ENCODE assay signal across 18 cellular contexts in the genomic region with DNA sequence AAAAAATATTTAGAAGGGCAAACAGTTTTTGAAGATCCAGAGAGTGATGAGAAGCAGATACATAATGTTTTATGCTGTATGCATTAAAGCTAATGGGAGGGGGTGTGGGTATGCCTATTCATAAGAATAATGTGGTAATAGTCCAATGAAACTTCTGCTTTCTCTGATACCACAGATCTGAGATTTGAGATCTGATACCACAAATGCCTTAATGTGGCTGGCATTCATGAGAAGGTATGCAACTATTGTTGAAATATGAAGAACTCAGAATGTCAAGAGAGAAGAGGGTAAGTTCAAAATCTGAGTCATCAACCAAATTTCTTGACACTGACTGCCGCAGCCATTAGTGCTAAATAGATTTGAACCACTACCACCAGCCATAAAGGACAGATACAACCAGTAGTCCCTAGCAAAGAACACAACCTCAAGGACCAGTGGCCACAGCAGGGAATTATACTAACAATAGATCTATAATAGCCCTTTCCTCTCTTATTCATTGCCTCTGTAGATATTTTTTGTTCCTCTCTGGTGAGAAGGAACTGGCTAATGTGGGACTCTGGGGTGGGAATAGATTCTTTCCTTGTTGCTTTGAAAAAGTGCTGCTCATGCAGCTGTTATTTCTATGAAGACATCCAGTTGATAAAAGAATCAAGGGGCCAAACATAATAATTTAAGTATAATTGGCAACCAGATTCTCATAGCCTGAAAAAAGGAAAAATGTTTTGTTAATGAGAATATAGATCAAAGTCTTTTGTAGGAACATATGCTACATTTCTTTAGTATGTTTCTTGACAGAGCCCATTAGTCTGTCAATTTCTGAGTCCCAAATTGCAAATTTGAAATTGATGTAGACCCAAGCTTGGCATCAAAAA.
DNase-seq lines count a peak whose midpoint lies in the region; ATAC-seq, FAIRE-seq and TF ChIP-seq lines count a peak whose summit lies in the region.
"Had no signal": no experiment of that assay in that cellular context is flagged by ENCODE, and none has a peak within 500 bp of the region (broad histone marks: within the 10 kb centered on the region; RNA-seq: fewer than 3 reads in every experiment).

No MANE protein-coding gene starts in this region.

- H3K27me3 Mint-ChIP-seq in activated CD4-positive, alpha-beta T cell treated with anti-CD3 and anti-CD28 coated beads, Interleukin-2, amount 10 ng/mL, durations not matched to agents 24 days and 14 days, result no peaks in the 10 kb centered on the region

- no peaks in the 10 kb centered on the region for H3K36me3 ChIP-seq in HUES48 (ENCODE audit: control insufficient read depth, insufficient read depth, low read length)
- H3K36me3 ChIP-seq: sigmoid colon had no signal

- intact Hi-C loops in activated CD4-positive, alpha-beta T cell treated with anti-CD3 and anti-CD28 coated beads, Interleukin-2, amount 10 ng/mL, durations not matched to agents 24 days and 14 days (cut with micrococcal nuclease), result no loop called here

- no peaks in the 10 kb centered on the region for H3K9me3 ChIP-seq in HUES48 (ENCODE audit: control insufficient read depth, insufficient read depth, low read length)
- H3K9me3 ChIP-seq: body of pancreas, sigmoid colon had no signal

- ATAC-seq in SK-N-SH treated with all-trans-retinoic acid at 6 μM for 48 hours, result peak; percentile 36; the same call in 2 of the 3 replicates
- ATAC-seq: activated T-cell treated with anti-CD3 and anti-CD28 coated beads, Interleukin-2, amount 50 U/mL, for 72 hours; body of pancreas had no signal

- H3K27me3 ChIP-seq in HUES48 (ENCODE audit: control insufficient read depth, insufficient read depth, low read length), result no peaks in the 10 kb centered on the region
- H3K27me3 ChIP-seq: body of pancreas, sigmoid colon had no signal

- DNase-seq in GM12891 (ENCODE audit: insufficient read length, low spot score) (no peak), myocyte (ENCODE audit: low read depth) (peak; percentile 31), occipital lobe (lab: John Stamatoyannopoulos, UW) (no peak), superior temporal gyrus (ENCODE audit: extremely low spot score) (no peak)
- DNase-seq in activated T-cell treated with anti-CD3 and anti-CD28 coated beads, Interleukin-2, amount 50 U/mL, for 48 hours, result no peak
- no peak for DNase-seq in activated CD4-positive, alpha-beta T cell treated with anti-CD3 and anti-CD28 coated beads, Interleukin-2, amount 10 ng/mL, durations not matched to agents 24 days and 14 days
- DNase-seq: activated CD4-positive, alpha-beta T cell treated with anti-CD3 and anti-CD28 coated beads for 4 hours; activated T-cell treated with anti-CD3 and anti-CD28 coated beads, Interleukin-2, amount 50 U/mL, for 72 hours; body of pancreas; kidney; NCI-H2029; NCI-H82; sigmoid colon had no signal

- no peak for TF ChIP-seq POLR2A in GM12891 (IDR thresholded peaks at IDR 0.05; ENCODE audit: low read depth, low read length)

- no peaks in the 10 kb centered on the region for H3K9me3 Mint-ChIP-seq in activated CD4-positive, alpha-beta T cell treated with anti-CD3 and anti-CD28 coated beads, Interleukin-2, amount 10 ng/mL, durations not matched to agents 24 days and 14 days

- H3K4me1 ChIP-seq in HUES48 (ENCODE audit: control insufficient read depth, insufficient read depth, low read length), result peaks cover 65% of the 10 kb centered on the region
- H3K4me1 ChIP-seq: body of pancreas, sigmoid colon had no signal

- no peaks in the 10 kb centered on the region for H3K4me1 Mint-ChIP-seq in activated CD4-positive, alpha-beta T cell treated with anti-CD3 and anti-CD28 coated beads, Interleukin-2, amount 10 ng/mL, durations not matched to agents 24 days and 14 days

- no peak overlapping the region for H3K4me3 Mint-ChIP-seq in activated CD4-positive, alpha-beta T cell treated with anti-CD3 and anti-CD28 coated beads, Interleukin-2, amount 10 ng/mL, durations not matched to agents 24 days and 14 days
- H3K4me3 Mint-ChIP-seq: activated T-cell treated with anti-CD3 and anti-CD28 coated beads, Interleukin-2, amount 50 U/mL, for 72 hours; nephron had no signal

- H3K9ac ChIP-seq in HUES48 (ENCODE audit: low read depth, low read length), result no peak overlapping the region
- H3K9ac ChIP-seq: KMS-11 had no signal

- H3K27ac ChIP-seq in HUES48 (ENCODE audit: low read depth, low read length), result peak overlapping the region; percentile 84
- H3K27ac ChIP-seq: body of pancreas, KMS-11, sigmoid colon, SK-N-MC had no signal

- H3K27ac Mint-ChIP-seq in activated CD4-positive, alpha-beta T cell treated with anti-CD3 and anti-CD28 coated beads, Interleukin-2, amount 10 ng/mL, durations not matched to agents 24 days and 14 days, result no peak overlapping the region
- H3K27ac Mint-ChIP-seq: activated T-cell treated with anti-CD3 and anti-CD28 coated beads, Interleukin-2, amount 50 U/mL, for 72 hours; nephron had no signal

- H3K36me3 Mint-ChIP-seq in activated CD4-positive, alpha-beta T cell treated with anti-CD3 and anti-CD28 coated beads, Interleukin-2, amount 10 ng/mL, durations not matched to agents 24 days and 14 days (ENCODE audit: low read depth), result no peaks in the 10 kb centered on the region

- no peak overlapping the region for H3K4me3 ChIP-seq in HUES48 (ENCODE audit: low read depth, low read length)
- H3K4me3 ChIP-seq: body of pancreas, sigmoid colon, SK-N-MC had no signal

- FAIRE-seq in GM12891 (lab: Jason Lieb, UNC), result peak; percentile 72

TF ChIP-seq in GM12891, 5 proteins besides CTCF, POLR2A, EP300 and RAD21:
- TF ChIP-seq POLR2AphosphoS5 (IDR thresholded peaks at IDR 0.05; ENCODE audit: low read depth, low read length) (no peak), POU2F2 (IDR thresholded peaks at IDR 0.05; ENCODE audit: low read depth, low read length) (no peak), TAF1 (IDR thresholded peaks at IDR 0.05; ENCODE audit: low read depth, low read length) (no peak), PAX5 (IDR thresholded peaks at IDR 0.05; ENCODE audit: insufficient read depth, low read length, severe bottlenecking) (no peak), SPI1 (IDR thresholded peaks at IDR 0.05; ENCODE audit: low read depth, low read length) (no peak)

TF ChIP-seq in SK-N-SH treated with all-trans-retinoic acid at 6 μM for 48 hours, 23 proteins besides CTCF, POLR2A, EP300 and RAD21:
- TF ChIP-seq ZNF70 (CRISPR knock-in tag; IDR thresholded peaks at IDR 0.05) (no peak), ISL1 (CRISPR knock-in tag; IDR thresholded peaks at IDR 0.05) (peak; percentile 58), RARB (CRISPR knock-in tag; IDR thresholded peaks at IDR 0.05) (no peak), ZNF8 (CRISPR knock-in tag; IDR thresholded peaks at IDR 0.05) (peak; percentile 42; the same call in 1 of the 2 replicates), TOX (CRISPR knock-in tag; IDR thresholded peaks at IDR 0.05; ENCODE audit: borderline replicate concordance) (no peak)
- TF ChIP-seq, protein P1, sequence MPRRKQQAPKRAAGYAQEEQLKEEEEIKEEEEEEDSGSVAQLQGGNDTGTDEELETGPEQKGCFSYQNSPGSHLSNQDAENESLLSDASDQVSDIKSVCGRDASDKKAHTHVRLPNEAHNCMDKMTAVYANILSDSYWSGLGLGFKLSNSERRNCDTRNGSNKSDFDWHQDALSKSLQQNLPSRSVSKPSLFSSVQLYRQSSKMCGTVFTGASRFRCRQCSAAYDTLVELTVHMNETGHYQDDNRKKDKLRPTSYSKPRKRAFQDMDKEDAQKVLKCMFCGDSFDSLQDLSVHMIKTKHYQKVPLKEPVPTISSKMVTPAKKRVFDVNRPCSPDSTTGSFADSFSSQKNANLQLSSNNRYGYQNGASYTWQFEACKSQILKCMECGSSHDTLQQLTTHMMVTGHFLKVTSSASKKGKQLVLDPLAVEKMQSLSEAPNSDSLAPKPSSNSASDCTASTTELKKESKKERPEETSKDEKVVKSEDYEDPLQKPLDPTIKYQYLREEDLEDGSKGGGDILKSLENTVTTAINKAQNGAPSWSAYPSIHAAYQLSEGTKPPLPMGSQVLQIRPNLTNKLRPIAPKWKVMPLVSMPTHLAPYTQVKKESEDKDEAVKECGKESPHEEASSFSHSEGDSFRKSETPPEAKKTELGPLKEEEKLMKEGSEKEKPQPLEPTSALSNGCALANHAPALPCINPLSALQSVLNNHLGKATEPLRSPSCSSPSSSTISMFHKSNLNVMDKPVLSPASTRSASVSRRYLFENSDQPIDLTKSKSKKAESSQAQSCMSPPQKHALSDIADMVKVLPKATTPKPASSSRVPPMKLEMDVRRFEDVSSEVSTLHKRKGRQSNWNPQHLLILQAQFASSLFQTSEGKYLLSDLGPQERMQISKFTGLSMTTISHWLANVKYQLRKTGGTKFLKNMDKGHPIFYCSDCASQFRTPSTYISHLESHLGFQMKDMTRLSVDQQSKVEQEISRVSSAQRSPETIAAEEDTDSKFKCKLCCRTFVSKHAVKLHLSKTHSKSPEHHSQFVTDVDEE (CRISPR knock-in tag; IDR thresholded peaks at IDR 0.05), result no peak
- TF ChIP-seq, protein P2, sequence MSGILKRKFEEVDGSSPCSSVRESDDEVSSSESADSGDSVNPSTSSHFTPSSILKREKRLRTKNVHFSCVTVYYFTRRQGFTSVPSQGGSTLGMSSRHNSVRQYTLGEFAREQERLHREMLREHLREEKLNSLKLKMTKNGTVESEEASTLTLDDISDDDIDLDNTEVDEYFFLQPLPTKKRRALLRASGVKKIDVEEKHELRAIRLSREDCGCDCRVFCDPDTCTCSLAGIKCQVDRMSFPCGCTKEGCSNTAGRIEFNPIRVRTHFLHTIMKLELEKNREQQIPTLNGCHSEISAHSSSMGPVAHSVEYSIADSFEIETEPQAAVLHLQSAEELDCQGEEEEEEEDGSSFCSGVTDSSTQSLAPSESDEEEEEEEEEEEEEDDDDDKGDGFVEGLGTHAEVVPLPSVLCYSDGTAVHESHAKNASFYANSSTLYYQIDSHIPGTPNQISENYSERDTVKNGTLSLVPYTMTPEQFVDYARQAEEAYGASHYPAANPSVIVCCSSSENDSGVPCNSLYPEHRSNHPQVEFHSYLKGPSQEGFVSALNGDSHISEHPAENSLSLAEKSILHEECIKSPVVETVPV (CRISPR knock-in tag; IDR thresholded peaks at IDR 0.05), result no peak
- TF ChIP-seq, protein P3, sequence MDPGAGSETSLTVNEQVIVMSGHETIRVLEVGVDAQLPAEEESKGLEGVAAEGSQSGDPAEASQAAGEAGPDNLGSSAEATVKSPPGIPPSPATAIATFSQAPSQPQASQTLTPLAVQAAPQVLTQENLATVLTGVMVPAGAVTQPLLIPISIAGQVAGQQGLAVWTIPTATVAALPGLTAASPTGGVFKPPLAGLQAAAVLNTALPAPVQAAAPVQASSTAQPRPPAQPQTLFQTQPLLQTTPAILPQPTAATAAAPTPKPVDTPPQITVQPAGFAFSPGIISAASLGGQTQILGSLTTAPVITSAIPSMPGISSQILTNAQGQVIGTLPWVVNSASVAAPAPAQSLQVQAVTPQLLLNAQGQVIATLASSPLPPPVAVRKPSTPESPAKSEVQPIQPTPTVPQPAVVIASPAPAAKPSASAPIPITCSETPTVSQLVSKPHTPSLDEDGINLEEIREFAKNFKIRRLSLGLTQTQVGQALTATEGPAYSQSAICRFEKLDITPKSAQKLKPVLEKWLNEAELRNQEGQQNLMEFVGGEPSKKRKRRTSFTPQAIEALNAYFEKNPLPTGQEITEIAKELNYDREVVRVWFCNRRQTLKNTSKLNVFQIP (CRISPR knock-in tag; IDR thresholded peaks at IDR 0.05; ENCODE audit: borderline replicate concordance, low read depth), result no peak
